Comparison of ENCODE assay signal across 1 cellular context in genomic region chr6:149235130-149235561, GRCh38.
A peak's percentile ranks its signal among the peaks of the same experiment; 100 is the strongest.
TF ChIP-seq lines count a peak whose summit lies in the region.

No MANE protein-coding gene starts in this region.

TF ChIP-seq in HEK293, 187 proteins besides CTCF, POLR2A, EP300 and RAD21 (continued from another document):
- no peak for TF ChIP-seq ZNF202 (tag by site-specific recombination; IDR thresholded peaks at IDR 0.05; ENCODE audit: borderline replicate concordance)
- TF ChIP-seq ZNF114 (tag by site-specific recombination; IDR thresholded peaks at IDR 0.05) = no peak
- TF ChIP-seq ZBTB20 (tag by site-specific recombination; IDR thresholded peaks at IDR 0.05) = no peak
- peak; percentile 75 for TF ChIP-seq ZXDB (tag by site-specific recombination; IDR thresholded peaks at IDR 0.05)
- TF ChIP-seq SP7 (tag by site-specific recombination; IDR thresholded peaks at IDR 0.05) = peak; percentile 73
- TF ChIP-seq ZBTB1 (tag by site-specific recombination; IDR thresholded peaks at IDR 0.05) = no peak
- 0 out of 2 replicates have a peak, but pooled peaks have one; percentile 65 for TF ChIP-seq OVOL3 (tag by site-specific recombination; IDR thresholded peaks at IDR 0.05)
- no peak for TF ChIP-seq RBAK (tag by site-specific recombination; IDR thresholded peaks at IDR 0.05)
- TF ChIP-seq ZNF416 (tag by site-specific recombination; IDR thresholded peaks at IDR 0.05) = no peak
- TF ChIP-seq BCL11A (tag by site-specific recombination; IDR thresholded peaks at IDR 0.05; ENCODE audit: low read depth) = 0 out of 2 replicates have a peak, but pooled peaks have one; percentile 61
- TF ChIP-seq ZNF626 (tag by site-specific recombination; IDR thresholded peaks at IDR 0.05) = peak; percentile 59; the same call in 1 of the 2 replicates
- TF ChIP-seq ZNF624 (tag by site-specific recombination; IDR thresholded peaks at IDR 0.05) = no peak
- TF ChIP-seq ZBTB48 (tag by site-specific recombination; IDR thresholded peaks at IDR 0.05) = no peak
- no peak for TF ChIP-seq ZNF302 (tag by site-specific recombination; IDR thresholded peaks at IDR 0.05; ENCODE audit: low read depth)
- no peak for TF ChIP-seq ZNF157 (tag by site-specific recombination; IDR thresholded peaks at IDR 0.05)
- TF ChIP-seq ZEB2 (tag by site-specific recombination; IDR thresholded peaks at IDR 0.05) = peak; percentile 83
- TF ChIP-seq ZNF221 (tag by site-specific recombination; IDR thresholded peaks at IDR 0.05; ENCODE audit: borderline replicate concordance) = no peak
- TF ChIP-seq ZNF677 (tag by site-specific recombination; IDR thresholded peaks at IDR 0.05) = no peak
- no peak for TF ChIP-seq ZIC2 (tag by site-specific recombination; IDR thresholded peaks at IDR 0.05)
- no peak for TF ChIP-seq KLF9 (tag by site-specific recombination; IDR thresholded peaks at IDR 0.05; ENCODE audit: low read depth)
- TF ChIP-seq ZNF529 (tag by site-specific recombination; IDR thresholded peaks at IDR 0.05; ENCODE audit: insufficient replicate concordance) = no peak
- TF ChIP-seq ZNF580 (tag by site-specific recombination; IDR thresholded peaks at IDR 0.05) = 0 out of 2 replicates have a peak, but pooled peaks have one; percentile 23
- peak; percentile 94 for TF ChIP-seq MZF1 (tag by site-specific recombination; IDR thresholded peaks at IDR 0.05; ENCODE audit: borderline replicate concordance)
- TF ChIP-seq ZNF266 (tag by site-specific recombination; IDR thresholded peaks at IDR 0.05; ENCODE audit: low read depth) = no peak
- TF ChIP-seq PRDM10 (tag by site-specific recombination; IDR thresholded peaks at IDR 0.05) = peak; percentile 39; the same call in 1 of the 2 replicates
- no peak for TF ChIP-seq ZNF76 (tag by site-specific recombination; IDR thresholded peaks at IDR 0.05; ENCODE audit: borderline replicate concordance, low read depth)
- TF ChIP-seq HOXD13 (CRISPR knock-in tag; IDR thresholded peaks at IDR 0.05; ENCODE audit: borderline replicate concordance) = peak; percentile 58; the same call in 1 of the 2 replicates
- TF ChIP-seq ZNF223 (tag by site-specific recombination; IDR thresholded peaks at IDR 0.05) = no peak
- TF ChIP-seq GFI1B (tag by site-specific recombination; IDR thresholded peaks at IDR 0.05) = peak; percentile 66
- no peak for TF ChIP-seq REPIN1 (tag by site-specific recombination; IDR thresholded peaks at IDR 0.05; ENCODE audit: low read depth)
- TF ChIP-seq ZBTB11 (tag by site-specific recombination; conservative IDR thresholded peaks at IDR 0.05; ENCODE audit: low read depth) = no peak
- no peak for TF ChIP-seq ZNF571 (tag by site-specific recombination; IDR thresholded peaks at IDR 0.05)
- TF ChIP-seq ZNF146 (tag by site-specific recombination; IDR thresholded peaks at IDR 0.05) = no peak
- peak; percentile 33; the same call in 1 of the 2 replicates for TF ChIP-seq KLF8 (tag by site-specific recombination; IDR thresholded peaks at IDR 0.05)
- TF ChIP-seq ZFP41 (tag by site-specific recombination; IDR thresholded peaks at IDR 0.05; ENCODE audit: borderline replicate concordance) = no peak
- TF ChIP-seq SCRT2 (tag by site-specific recombination; IDR thresholded peaks at IDR 0.05) = no peak
- TF ChIP-seq ZNF423 (tag by site-specific recombination; IDR thresholded peaks at IDR 0.05) = no peak
- no peak for TF ChIP-seq ZNF16 (tag by site-specific recombination; IDR thresholded peaks at IDR 0.05; ENCODE audit: low read depth)
- TF ChIP-seq ZNF211 (tag by site-specific recombination; IDR thresholded peaks at IDR 0.05; ENCODE audit: low read depth) = no peak
- no peak for TF ChIP-seq ZNF585B (tag by site-specific recombination; IDR thresholded peaks at IDR 0.05)
- TF ChIP-seq ZBTB8A (tag by site-specific recombination; IDR thresholded peaks at IDR 0.05) = no peak
- no peak for TF ChIP-seq ZNF121 (tag by site-specific recombination; IDR thresholded peaks at IDR 0.05)
- peak; percentile 82 for TF ChIP-seq ZNF366 (tag by site-specific recombination; conservative IDR thresholded peaks at IDR 0.05)
- TF ChIP-seq KLF1 (tag by site-specific recombination; IDR thresholded peaks at IDR 0.05) = no peak
- no peak for TF ChIP-seq ZNF26 (tag by site-specific recombination; IDR thresholded peaks at IDR 0.05)
- TF ChIP-seq ZNF24 (tag by site-specific recombination; IDR thresholded peaks at IDR 0.05) = peak; percentile 89
- TF ChIP-seq AEBP2 (tag by site-specific recombination; IDR thresholded peaks at IDR 0.05; ENCODE audit: borderline replicate concordance) = no peak
- TF ChIP-seq ZSCAN5A (tag by site-specific recombination; IDR thresholded peaks at IDR 0.05) = no peak
- no peak for TF ChIP-seq ZNF830 (tag by site-specific recombination; IDR thresholded peaks at IDR 0.05; ENCODE audit: low read depth)
- no peak for TF ChIP-seq ZNF560 (tag by site-specific recombination; IDR thresholded peaks at IDR 0.05; ENCODE audit: borderline replicate concordance)
- TF ChIP-seq ZSCAN16 (tag by site-specific recombination; IDR thresholded peaks at IDR 0.05) = no peak
- TF ChIP-seq KLF7 (tag by site-specific recombination; IDR thresholded peaks at IDR 0.05; ENCODE audit: borderline replicate concordance) = no peak
- no peak; the same call in 1 of the 2 replicates for TF ChIP-seq ZNF335 (tag by site-specific recombination; conservative IDR thresholded peaks at IDR 0.05)
- peak; percentile 23; the same call in 1 of the 2 replicates for TF ChIP-seq ZNF214 (tag by site-specific recombination; IDR thresholded peaks at IDR 0.05; ENCODE audit: borderline replicate concordance)
- TF ChIP-seq GLI2 (tag by site-specific recombination; IDR thresholded peaks at IDR 0.05; ENCODE audit: borderline replicate concordance, low read depth) = 0 out of 2 replicates have a peak, but pooled peaks have one; percentile 56
- no peak for TF ChIP-seq ZNF514 (tag by site-specific recombination; IDR thresholded peaks at IDR 0.05)
- TF ChIP-seq ZNF654 (tag by site-specific recombination; IDR thresholded peaks at IDR 0.05; ENCODE audit: low read depth) = no peak
- no peak for TF ChIP-seq ZNF747 (tag by site-specific recombination; IDR thresholded peaks at IDR 0.05)
- no peak for TF ChIP-seq ZNF777 (tag by site-specific recombination; IDR thresholded peaks at IDR 0.05; ENCODE audit: borderline replicate concordance)
- no peak for TF ChIP-seq ZNF138 (tag by site-specific recombination; IDR thresholded peaks at IDR 0.05; ENCODE audit: borderline replicate concordance)
- peak; percentile 96 for TF ChIP-seq ZNF660 (tag by site-specific recombination; IDR thresholded peaks at IDR 0.05)
- TF ChIP-seq ZNF768 (tag by site-specific recombination; IDR thresholded peaks at IDR 0.05) = no peak
- no peak for TF ChIP-seq ZNF473 (tag by site-specific recombination; IDR thresholded peaks at IDR 0.05)
- no peak for TF ChIP-seq ZNF148 (tag by site-specific recombination; IDR thresholded peaks at IDR 0.05; ENCODE audit: borderline replicate concordance)
